11 cellular contexts compared by ENCODE assay signal in genomic region chr14:22597265-22597664, GRCh38. TPM values are rescaled to one million over a fixed set of nuclear protein-coding genes. Genes with fewer than 3 reads are reported as not detected.
A peak's percentile ranks its signal among the peaks of the same experiment; 100 is the strongest.
DNase-seq lines count a peak whose midpoint lies in the region; ATAC-seq and TF ChIP-seq lines count a peak whose summit lies in the region.
"Had no signal": no experiment of that assay in that cellular context is flagged by ENCODE, and none has a peak within 500 bp of the region (broad histone marks: within the 10 kb centered on the region; RNA-seq: fewer than 3 reads in every experiment).

No MANE protein-coding gene starts in this region.

- 82 to 83% methylated on average over 6 of the region's 6 CpGs for WGBS in heart right ventricle, 2 donors

- H3K36me3 Mint-ChIP-seq in activated T-helper 17 cell treated with anti-CD3 and anti-CD28 coated beads, Interleukin-2, amount 50 U/mL, for 72 hours (ENCODE audit: low read depth) = peaks cover 30% of the 10 kb centered on the region
- peaks cover 5% of the 10 kb centered on the region for H3K36me3 Mint-ChIP-seq in memory B cell
- H3K36me3 Mint-ChIP-seq in type B pancreatic cell = peaks cover 6% of the 10 kb centered on the region

- TF ChIP-seq CTCF in cardiac muscle cell (IDR thresholded peaks at IDR 0.05; ENCODE audit: low read depth, low read length) = no peak
- no peak for TF ChIP-seq CTCF in heart right ventricle (IDR thresholded peaks at IDR 0.05)
- TF ChIP-seq CTCF in type B pancreatic cell (conservative IDR thresholded peaks at IDR 0.05) = no peak

- H3K9me3 Mint-ChIP-seq in activated T-helper 17 cell treated with anti-CD3 and anti-CD28 coated beads, Interleukin-2, amount 50 U/mL, for 72 hours = no peaks in the 10 kb centered on the region
- no peaks in the 10 kb centered on the region for H3K9me3 Mint-ChIP-seq in memory B cell
- H3K9me3 Mint-ChIP-seq in type B pancreatic cell = no peaks in the 10 kb centered on the region
- H3K9me3 Mint-ChIP-seq: CD14-positive monocyte had no signal

- H3K4me3 ChIP-seq in cardiac muscle cell = no peak overlapping the region
- H3K4me3 ChIP-seq in heart right ventricle = peak overlapping the region in 5 of 10 donors; percentile 69 to 91 (median 74)

- peaks cover 8% of the 10 kb centered on the region for H3K4me1 ChIP-seq in cardiac muscle cell (ENCODE audit: low read depth)
- peaks cover 0 to 26% (median 21%) of the 10 kb centered on the region in 9 donors for H3K4me1 ChIP-seq in heart right ventricle

- H3K27me3 ChIP-seq in cardiac muscle cell (no peaks in the 10 kb centered on the region), heart right ventricle (no peaks in the 10 kb centered on the region)

- H3K27ac Mint-ChIP-seq in activated T-helper 17 cell treated with anti-CD3 and anti-CD28 coated beads, Interleukin-2, amount 50 U/mL, for 72 hours = peak overlapping the region; percentile 94
- peak overlapping the region; percentile 90 for H3K27ac Mint-ChIP-seq in memory B cell
- H3K27ac Mint-ChIP-seq in type B pancreatic cell = peak overlapping the region; percentile 96

- peak in 1 of 2 donors; percentile 30 for DNase-seq in cardiac muscle cell (ENCODE audit: low read depth in 1 of 2, low spot score in 1 of 2)
- DNase-seq in heart right ventricle = no peak
- no peak for DNase-seq in memory B cell (ENCODE audit: low spot score in 2 of 2)
- DNase-seq in type B pancreatic cell (ENCODE audit: extremely low spot score, unreplicated experiment) = no peak
- no peak for DNase-seq in stimulated activated CD4-positive, alpha-beta T cell treated with anti-CD3 and anti-CD28 coated beads, Interleukin-4, amount 100 ng/mL, for 1 hour
- no peak for DNase-seq in dermis blood vessel endothelial cell
- DNase-seq: NCI-H146, Right ventricle myocardium superior had no signal

- H3K9me3 ChIP-seq in cardiac muscle cell (ENCODE audit: low read depth) (no peaks in the 10 kb centered on the region), heart right ventricle (no peaks in the 10 kb centered on the region)

- ATAC-seq in heart right ventricle (no peak), memory B cell (ENCODE audit: low read depth) (no peak), GM19467 (IDR thresholded peaks at IDR 0.05; ENCODE audit: unreplicated experiment) (no peak)
- ATAC-seq in activated T-helper 17 cell treated with anti-CD3 and anti-CD28 coated beads, Interleukin-2, amount 50 U/mL, for 72 hours (replicated peaks) = no peak

- peaks cover 18% of the 10 kb centered on the region for H3K4me1 Mint-ChIP-seq in activated T-helper 17 cell treated with anti-CD3 and anti-CD28 coated beads, Interleukin-2, amount 50 U/mL, for 72 hours
- H3K4me1 Mint-ChIP-seq in memory B cell (peaks cover 27% of the 10 kb centered on the region), type B pancreatic cell (ENCODE audit: unreplicated experiment) (peaks cover 23% of the 10 kb centered on the region)

- H3K4me3 Mint-ChIP-seq in activated T-helper 17 cell treated with anti-CD3 and anti-CD28 coated beads, Interleukin-2, amount 50 U/mL, for 72 hours = peak overlapping the region; percentile 99
- H3K4me3 Mint-ChIP-seq in memory B cell = peak overlapping the region; percentile 98
- H3K4me3 Mint-ChIP-seq in type B pancreatic cell = peak overlapping the region; percentile 98

- H3K36me3 ChIP-seq in cardiac muscle cell (peaks cover 4% of the 10 kb centered on the region), heart right ventricle (peaks cover 0 to 12% (median 9%) of the 10 kb centered on the region in 9 donors)

- intact Hi-C loops in heart right ventricle (cut with DNase I) = no loop called here

- peak overlapping the region; percentile 82 for H3K27ac ChIP-seq in cardiac muscle cell
- peak overlapping the region in 1 of 10 donors; percentile 91 for H3K27ac ChIP-seq in heart right ventricle

- H3K27me3 Mint-ChIP-seq in activated T-helper 17 cell treated with anti-CD3 and anti-CD28 coated beads, Interleukin-2, amount 50 U/mL, for 72 hours = no peaks in the 10 kb centered on the region
- H3K27me3 Mint-ChIP-seq in memory B cell = no peaks in the 10 kb centered on the region
- H3K27me3 Mint-ChIP-seq in type B pancreatic cell = peaks cover 37% of the 10 kb centered on the region

RNA-seq across cellular contexts. Expression of gene ABHD4, which starts 0.8 kb away (rescaled TPM):
- total RNA-seq in cardiac muscle cell (33.1 and 33.4 TPM in 2 replicates), heart right ventricle (10 to 100 TPM; 14.9 to 35.7 (median 22.7) TPM), type B pancreatic cell (ENCODE audit: low replicate concordance) (34.1 and 71.0 TPM in 2 replicates), dermis blood vessel endothelial cell (14.3 and 19.3 TPM in 2 replicates)
- polyA plus RNA-seq in cardiac muscle cell (41.0 and 43.5 TPM in 2 replicates), heart right ventricle (10 to 100 TPM; 13.7 to 15.1 TPM)
- 10 to 100 TPM; 11.2 to 31.0 TPM for total RNA-seq in activated T-helper 17 cell treated with anti-CD3 and anti-CD28 coated beads, Interleukin-2, amount 50 U/mL, for 72 hours

RNA-seq across cellular contexts. Expression of gene DAD1, which starts 8.2 kb away (rescaled TPM):
- total RNA-seq in cardiac muscle cell = 103 and 188 TPM in 2 replicates
- 329 and 444 TPM in 2 replicates for polyA plus RNA-seq in cardiac muscle cell
- 100 to 1,000 TPM; 115 to 182 (median 136) TPM for total RNA-seq in heart right ventricle
- 100 to 1,000 TPM in 1 of 2 donors, 10 to 100 TPM in 1; 82.4 to 420 TPM for polyA plus RNA-seq in heart right ventricle
- 100 to 1,000 TPM; 218 to 229 TPM for total RNA-seq in activated T-helper 17 cell treated with anti-CD3 and anti-CD28 coated beads, Interleukin-2, amount 50 U/mL, for 72 hours
- total RNA-seq in type B pancreatic cell (ENCODE audit: low replicate concordance) = 191 and 228 TPM in 2 replicates
- total RNA-seq in dermis blood vessel endothelial cell = 270 and 389 TPM in 2 replicates

RNA-seq across cellular contexts. Expression of gene OR6J1, which starts 46.9 kb away (rescaled TPM):
- total RNA-seq in cardiac muscle cell = not detected in 2 replicates
- polyA plus RNA-seq in cardiac muscle cell = not detected in 2 replicates
- not detected for total RNA-seq in heart right ventricle
- not detected for polyA plus RNA-seq in heart right ventricle
- not detected for total RNA-seq in activated T-helper 17 cell treated with anti-CD3 and anti-CD28 coated beads, Interleukin-2, amount 50 U/mL, for 72 hours
- total RNA-seq in type B pancreatic cell (ENCODE audit: low replicate concordance) = not detected in 2 replicates
- not detected in 2 replicates for total RNA-seq in dermis blood vessel endothelial cell
- total RNA-seq: Right ventricle myocardium superior had no signal
- polyA plus RNA-seq: CD14-positive monocyte had no signal
